In the genomic region with DNA sequence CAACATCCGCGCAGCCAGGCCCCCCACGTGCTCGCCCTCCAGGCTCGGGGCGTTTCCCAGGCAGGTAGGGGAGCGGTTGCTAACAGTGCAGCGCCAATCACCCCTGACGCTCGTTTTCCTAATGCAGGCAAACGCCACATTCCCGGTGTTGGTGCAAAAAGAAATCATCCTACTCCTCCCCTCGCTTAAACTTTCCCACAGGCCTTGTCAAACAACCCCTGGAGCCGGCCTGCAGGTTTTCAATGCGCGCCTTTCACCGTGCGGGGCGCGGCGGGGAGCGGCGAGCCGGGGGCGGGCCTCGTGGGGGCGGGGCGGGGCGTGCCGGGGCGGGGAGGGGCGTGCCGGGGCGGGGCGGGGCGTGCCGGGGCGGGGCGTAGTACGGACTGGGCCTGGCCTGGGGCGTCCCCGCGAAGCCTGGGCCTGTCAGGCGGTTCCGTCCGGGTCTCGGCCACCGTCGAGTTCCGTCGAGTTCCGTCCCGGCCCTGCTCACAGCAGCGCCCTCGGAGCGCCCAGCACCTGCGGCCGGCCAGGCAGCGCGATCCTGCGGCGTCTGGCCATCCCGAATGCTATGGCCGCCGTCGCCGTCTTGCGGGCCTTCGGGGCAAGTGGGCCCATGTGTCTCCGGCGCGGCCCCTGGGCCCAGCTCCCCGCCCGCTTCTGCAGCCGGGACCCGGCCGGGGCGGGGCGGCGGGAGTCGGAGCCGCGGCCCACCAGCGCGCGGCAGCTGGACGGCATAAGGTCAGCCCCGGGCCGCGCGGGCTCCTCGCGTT, we compare ENCODE assay signal across 8 cellular contexts. TPM values are rescaled to one million over a fixed set of nuclear protein-coding genes. Genes with fewer than 3 reads are reported as not detected.
DNase-seq lines count a peak whose midpoint lies in the region; ATAC-seq and TF ChIP-seq lines count a peak whose summit lies in the region.

ECHDC3 (plus strand) TSS at position 374 of the 770 bp plus-strand sequence; CDS start at position 569, 195 bp downstream.

- H3K4me3 ChIP-seq in fibroblast of pulmonary artery (replicated peaks; ENCODE audit: low read depth, low read length) (peak within 1 kb of the TSS; percentile 58), neural progenitor cell (peak within 1 kb of the TSS; percentile 38), thoracic aorta (peak within 1 kb of the TSS; percentile 71)

- intact Hi-C loops in activated T-helper 2 cell treated with anti-CD3 and anti-CD28 coated beads, Interferon-gamma antibody, Interleukin-2, Interleukin-4, amounts not matched to agents 10 μg/mL and 5 μg/mL and 100 μg/mL, durations not matched to agents 14 hours and 24 hours and 36 hours (cut with micrococcal nuclease): no loop called here

- DNase-seq in GM03348 (ENCODE audit: low spot score): peak; percentile 49
- peak; percentile 10 for DNase-seq in NCI-H2171 (lab: John Stamatoyannopoulos, UW)
- peak; percentile 17 for DNase-seq in activated T-helper 2 cell treated with anti-CD3 and anti-CD28 coated beads, Interferon-gamma antibody, Interleukin-2, Interleukin-4, amounts not matched to agents 10 μg/mL and 5 μg/mL and 100 μg/mL, durations not matched to agents 14 hours and 24 hours and 36 hours (ENCODE audit: low spot score)
- DNase-seq in fibroblast of pulmonary artery (ENCODE audit: low read depth): peak; percentile 38
- DNase-seq in neural progenitor cell (ENCODE audit: low spot score): peak; percentile 62
- DNase-seq in thoracic aorta (ENCODE audit: low spot score): no peak
- DNase-seq in NCI-H1694 treated with DMSO at 0.1 percent for 48 hours (lab: John Stamatoyannopoulos, UW): no peak

- no peaks in the 10 kb centered on the region for H3K79me2 ChIP-seq in neural progenitor cell (ENCODE audit: low read depth)

- H3K27me3 ChIP-seq in neural progenitor cell (no peaks in the 10 kb centered on the region), thoracic aorta (replicated peaks; ENCODE audit: insufficient read depth) (no peaks in the 10 kb centered on the region)

- no peak within 1 kb of the TSS for H2AFZ ChIP-seq in neural progenitor cell (replicated peaks)

- H3K4me3 Mint-ChIP-seq in activated T-helper 2 cell treated with anti-CD3 and anti-CD28 coated beads, Interferon-gamma antibody, Interleukin-2, Interleukin-4, amounts not matched to agents 10 μg/mL and 5 μg/mL and 100 μg/mL, durations not matched to agents 14 hours and 24 hours and 36 hours (ENCODE audit: low read depth): no peak within 1 kb of the TSS
- H3K4me3 Mint-ChIP-seq in neural progenitor cell: peak within 1 kb of the TSS; percentile 75

- no peaks in the 10 kb centered on the region for H4K20me1 ChIP-seq in neural progenitor cell (ENCODE audit: low read depth)

- no peak within 1 kb of the TSS for H3K27ac Mint-ChIP-seq in activated T-helper 2 cell treated with anti-CD3 and anti-CD28 coated beads, Interferon-gamma antibody, Interleukin-2, Interleukin-4, amounts not matched to agents 10 μg/mL and 5 μg/mL and 100 μg/mL, durations not matched to agents 14 hours and 24 hours and 36 hours
- no peak within 1 kb of the TSS for H3K27ac Mint-ChIP-seq in neural progenitor cell

- peaks cover 5% of the 10 kb centered on the region for H3F3A ChIP-seq in neural progenitor cell (ENCODE audit: low read depth)

- H3K36me3 ChIP-seq in neural progenitor cell (no peaks in the 10 kb centered on the region), thoracic aorta (no peaks in the 10 kb centered on the region)

- H3K4me1 ChIP-seq in neural progenitor cell: peaks cover 4% of the 10 kb centered on the region
- peaks cover 0 to 21% of the 10 kb centered on the region in 2 donors for H3K4me1 ChIP-seq in thoracic aorta (ENCODE audit: control insufficient read depth in 1 of 2, low read depth in 2 of 2)

- H3K4me1 Mint-ChIP-seq in activated T-helper 2 cell treated with anti-CD3 and anti-CD28 coated beads, Interferon-gamma antibody, Interleukin-2, Interleukin-4, amounts not matched to agents 10 μg/mL and 5 μg/mL and 100 μg/mL, durations not matched to agents 14 hours and 24 hours and 36 hours (ENCODE audit: low read depth): no peaks in the 10 kb centered on the region
- H3K4me1 Mint-ChIP-seq in neural progenitor cell: peaks cover 22% of the 10 kb centered on the region

- H3K9me3 ChIP-seq in neural progenitor cell (ENCODE audit: low read depth): no peaks in the 10 kb centered on the region
- H3K9me3 ChIP-seq in thoracic aorta: no peaks in the 10 kb centered on the region

- H3K4me2 ChIP-seq in neural progenitor cell: peak within 1 kb of the TSS; percentile 52

- H3K27ac ChIP-seq in neural progenitor cell: no peak within 1 kb of the TSS
- H3K27ac ChIP-seq in thoracic aorta: peak within 1 kb of the TSS in 1 of 2 donors; percentile 34

- TF ChIP-seq CTCF in fibroblast of pulmonary artery (IDR thresholded peaks at IDR 0.05; ENCODE audit: low read length, missing control alignments) (no peak), neural progenitor cell (IDR thresholded peaks at IDR 0.05) (no peak), thoracic aorta (IDR thresholded peaks at IDR 0.05) (no peak)

- peak; percentile 81 for ATAC-seq in GM21723 (IDR thresholded peaks at IDR 0.05; ENCODE audit: unreplicated experiment)
- no peak for ATAC-seq in thoracic aorta (ENCODE audit: insufficient number of reproducible peaks, low FRiP score, low read depth)

- peaks cover 32% of the 10 kb centered on the region for H3K27me3 Mint-ChIP-seq in activated T-helper 2 cell treated with anti-CD3 and anti-CD28 coated beads, Interferon-gamma antibody, Interleukin-2, Interleukin-4, amounts not matched to agents 10 μg/mL and 5 μg/mL and 100 μg/mL, durations not matched to agents 14 hours and 24 hours and 36 hours (ENCODE audit: low read depth)
- H3K27me3 Mint-ChIP-seq in neural progenitor cell (ENCODE audit: insufficient read depth, low read depth): peaks cover 7% of the 10 kb centered on the region

- peaks cover 5% of the 10 kb centered on the region for H3K9me3 Mint-ChIP-seq in activated T-helper 2 cell treated with anti-CD3 and anti-CD28 coated beads, Interferon-gamma antibody, Interleukin-2, Interleukin-4, amounts not matched to agents 10 μg/mL and 5 μg/mL and 100 μg/mL, durations not matched to agents 14 hours and 24 hours and 36 hours
- peaks cover 18% of the 10 kb centered on the region for H3K9me3 Mint-ChIP-seq in neural progenitor cell

- no peak within 1 kb of the TSS for H3K9ac ChIP-seq in neural progenitor cell

- peaks cover 4% of the 10 kb centered on the region for H3K36me3 Mint-ChIP-seq in activated T-helper 2 cell treated with anti-CD3 and anti-CD28 coated beads, Interferon-gamma antibody, Interleukin-2, Interleukin-4, amounts not matched to agents 10 μg/mL and 5 μg/mL and 100 μg/mL, durations not matched to agents 14 hours and 24 hours and 36 hours (ENCODE audit: low read depth)
- H3K36me3 Mint-ChIP-seq in neural progenitor cell: peaks cover 5% of the 10 kb centered on the region

RNA-seq across cellular contexts. Expression of gene ECHDC3, which starts in this region (rescaled TPM):
- total RNA-seq in activated T-helper 2 cell treated with anti-CD3 and anti-CD28 coated beads, Interferon-gamma antibody, Interleukin-2, Interleukin-4, amounts not matched to agents 10 μg/mL and 5 μg/mL and 100 μg/mL, durations not matched to agents 14 hours and 24 hours and 36 hours: 0.23 TPM in 1 of 2 replicates, not detected in the other
- total RNA-seq in neural progenitor cell (ENCODE audit: low replicate concordance) (2.1 and 10.1 TPM in 2 replicates), thoracic aorta (10 to 100 TPM; 12.2 to 21.2 TPM)

Comparison
In these comparisons a context has a peak if more than half of its experiments do, and no peak if none do; other contexts are left out.
1. Peak in DNase-seq in activated T-helper 2 cell treated with anti-CD3 and anti-CD28 coated beads, Interferon-gamma antibody, Interleukin-2, Interleukin-4, amounts not matched to agents 10 μg/mL and 5 μg/mL and 100 μg/mL, durations not matched to agents 14 hours and 24 hours and 36 hours; RNA of the gene not detected or under 1 TPM.
2. DNase-seq: peak in GM03348 (single experiment), NCI-H2171 (single experiment), fibroblast of pulmonary artery (single experiment) and neural progenitor cell (single experiment); none in thoracic aorta (single experiment) and NCI-H1694 treated with DMSO at 0.1 percent for 48 hours (single experiment).
3. Peak in every context shown above with its lines, with median percentiles within 50 percentile points of each other: H3K4me3 ChIP-seq.